1 cellular context compared by ENCODE assay signal in genomic region chr6:11366183-11366933, GRCh38.
A peak's percentile ranks its signal among the peaks of the same experiment; 100 is the strongest.
TF ChIP-seq lines count a peak whose summit lies in the region.

No MANE protein-coding gene starts in this region.

TF ChIP-seq in HepG2, 621 proteins besides CTCF, POLR2A, EP300 and RAD21 (continued from another document and continues in another):
- TF ChIP-seq ZBTB49 (CRISPR knock-in tag; IDR thresholded peaks at IDR 0.05; ENCODE audit: borderline replicate concordance) (no peak), CSRNP2 (CRISPR knock-in tag; conservative IDR thresholded peaks at IDR 0.05; ENCODE audit: low read depth) (no peak), KLF9 (CRISPR knock-in tag; IDR thresholded peaks at IDR 0.05; ENCODE audit: low read depth) (no peak), ZNF839 (CRISPR knock-in tag; IDR thresholded peaks at IDR 0.05; ENCODE audit: borderline replicate concordance) (no peak), ZNF17 (CRISPR knock-in tag; IDR thresholded peaks at IDR 0.05) (no peak), SNAPC4 (CRISPR knock-in tag; IDR thresholded peaks at IDR 0.05) (no peak), MAF1 (CRISPR knock-in tag; IDR thresholded peaks at IDR 0.05; ENCODE audit: borderline replicate concordance) (no peak), KDM1A (CRISPR knock-in tag; IDR thresholded peaks at IDR 0.05) (peak; percentile 99; the same call in 1 of the 2 replicates), KLF13 (CRISPR knock-in tag; IDR thresholded peaks at IDR 0.05) (no peak), ZBTB10 (CRISPR knock-in tag; IDR thresholded peaks at IDR 0.05; ENCODE audit: borderline replicate concordance) (no peak), ZNF503 (CRISPR knock-in tag; IDR thresholded peaks at IDR 0.05) (no peak), ZNF580 (CRISPR knock-in tag; IDR thresholded peaks at IDR 0.05; ENCODE audit: borderline replicate concordance, low read depth) (0 out of 2 replicates have a peak, but pooled peaks have one; percentile 29), ZFAT (CRISPR knock-in tag; conservative IDR thresholded peaks at IDR 0.05) (no peak), REXO4 (CRISPR knock-in tag; IDR thresholded peaks at IDR 0.05; ENCODE audit: borderline replicate concordance) (no peak), SALL1 (CRISPR knock-in tag; IDR thresholded peaks at IDR 0.05) (peak; percentile 23; the same call in 1 of the 2 replicates), ZBTB40 (IDR thresholded peaks at IDR 0.05) (0 out of 2 replicates have a peak, but pooled peaks have one; percentile 10), ZBTB40 (CRISPR knock-in tag; IDR thresholded peaks at IDR 0.05) (no peak), NCOR1 (IDR thresholded peaks at IDR 0.05; ENCODE audit: borderline replicate concordance, low read length) (0 out of 2 replicates have a peak, but pooled peaks have one; percentile 17), HOMEZ (CRISPR knock-in tag; IDR thresholded peaks at IDR 0.05; ENCODE audit: low read depth) (no peak), ZNF383 (CRISPR knock-in tag; IDR thresholded peaks at IDR 0.05; ENCODE audit: borderline replicate concordance) (no peak), ZNF501 (CRISPR knock-in tag; IDR thresholded peaks at IDR 0.05) (no peak), ZNF549 (CRISPR knock-in tag; IDR thresholded peaks at IDR 0.05) (no peak), ZFP1 (CRISPR knock-in tag; IDR thresholded peaks at IDR 0.05) (no peak), JUND (CRISPR knock-in tag; IDR thresholded peaks at IDR 0.05) (no peak), IRF2 (CRISPR knock-in tag; IDR thresholded peaks at IDR 0.05) (peak; percentile 33; the same call in 1 of the 2 replicates), MEF2D (CRISPR knock-in tag; IDR thresholded peaks at IDR 0.05) (no peak), ZNF562 (CRISPR knock-in tag; IDR thresholded peaks at IDR 0.05; ENCODE audit: borderline replicate concordance) (no peak), TGIF2 (CRISPR knock-in tag; IDR thresholded peaks at IDR 0.05) (peak; percentile 26; the same call in 1 of the 2 replicates), SYNCRIP (IDR thresholded peaks at IDR 0.05; ENCODE audit: insufficient read depth, low read depth, low read length) (no peak), MATR3 (CRISPR knock-in tag; IDR thresholded peaks at IDR 0.05) (no peak)
